13 cellular contexts compared by ENCODE assay signal in the genomic region with DNA sequence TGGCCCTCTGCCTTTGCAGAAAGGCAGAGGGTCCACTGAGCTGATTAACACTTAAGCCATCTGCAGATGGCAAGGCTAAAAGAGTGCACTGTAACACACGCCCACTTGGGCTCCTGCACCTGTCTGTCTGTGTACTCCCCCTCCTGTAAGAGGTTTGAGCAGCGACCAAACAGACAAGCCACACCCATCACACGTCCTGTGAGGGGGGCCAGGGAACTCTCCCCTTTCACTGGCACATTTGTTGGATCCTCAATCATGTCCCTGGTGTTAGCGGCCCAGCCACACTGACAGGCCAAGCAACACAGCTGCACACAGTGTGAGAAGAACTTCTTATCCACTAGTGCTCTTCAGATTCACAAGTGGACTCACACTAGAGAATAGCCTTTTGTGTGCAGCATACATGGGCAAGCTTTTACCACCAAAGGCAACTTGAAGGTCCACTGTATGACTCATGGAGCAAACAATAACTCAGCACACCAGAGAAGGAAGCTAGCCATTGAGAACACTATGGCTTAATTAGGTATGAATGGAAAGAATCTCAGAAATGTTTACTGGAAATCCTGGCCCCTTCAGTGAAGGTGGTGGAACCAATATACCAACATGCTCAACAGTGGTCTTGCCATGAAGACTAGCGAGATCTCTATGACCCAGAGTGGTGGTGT. TPM values are rescaled to one million over a fixed set of nuclear protein-coding genes. Genes with fewer than 3 reads are reported as not detected.
DNase-seq lines count a peak whose midpoint lies in the region; ATAC-seq and TF ChIP-seq lines count a peak whose summit lies in the region.
"Had no signal": no experiment of that assay in that cellular context is flagged by ENCODE, and none has a peak within 500 bp of the region (broad histone marks: within the 10 kb centered on the region; RNA-seq: fewer than 3 reads in every experiment).

No MANE protein-coding gene starts in this region.

- H3K27ac Mint-ChIP-seq in activated CD8-positive, alpha-beta T cell treated with anti-CD3 and anti-CD28 coated beads for 36 hours: no peak overlapping the region
- H3K27ac Mint-ChIP-seq: B cell had no signal

- no peaks in the 10 kb centered on the region for H3K9me3 Mint-ChIP-seq in activated CD8-positive, alpha-beta T cell treated with anti-CD3 and anti-CD28 coated beads for 36 hours

- peaks cover 5% of the 10 kb centered on the region for H3K4me1 ChIP-seq in mammary epithelial cell (ENCODE audit: insufficient read depth, low read length)
- no peaks in the 10 kb centered on the region for H3K4me1 ChIP-seq in breast epithelium
- no peaks in the 10 kb centered on the region for H3K4me1 ChIP-seq in tibial artery
- H3K4me1 ChIP-seq: body of pancreas had no signal

- H3K4me3 Mint-ChIP-seq in activated CD8-positive, alpha-beta T cell treated with anti-CD3 and anti-CD28 coated beads for 36 hours: no peak overlapping the region
- H3K4me3 Mint-ChIP-seq: B cell had no signal

- H3K9me3 ChIP-seq in mammary epithelial cell (replicated peaks; ENCODE audit: insufficient read depth, low read length) (no peaks in the 10 kb centered on the region), breast epithelium (peaks cover 0 to 13% of the 10 kb centered on the region in 2 donors), tibial artery (peaks cover 0 to 4% (median 0%) of the 10 kb centered on the region in 3 donors)
- H3K9me3 ChIP-seq: body of pancreas had no signal

- CTCF ChIA-PET in mammary epithelial cell (lab: Charles Lee; ENCODE audit: low non-redundant PET): no interaction called here
- CTCF ChIA-PET in activated CD8-positive, alpha-beta T cell treated with anti-CD3 and anti-CD28 coated beads for 36 hours (lab: Charles Lee): no interaction called here

- dilution Hi-C loops in mammary epithelial cell (cut with HindIII; ENCODE audit: low sequenced_read_pairs): no loop called here

- no peaks in the 10 kb centered on the region for H3K27me3 Mint-ChIP-seq in activated CD8-positive, alpha-beta T cell treated with anti-CD3 and anti-CD28 coated beads for 36 hours
- H3K27me3 Mint-ChIP-seq: B cell had no signal

- H3K79me2 ChIP-seq in mammary epithelial cell (ENCODE audit: insufficient read depth, low read length): no peaks in the 10 kb centered on the region

- TF ChIP-seq CTCF in mammary epithelial cell (conservative IDR thresholded peaks at IDR 0.05 in 1 of 2, IDR thresholded peaks at IDR 0.05 in 1 of 2; ENCODE audit: extremely low read depth in 1 of 2, insufficient read depth in 1 of 2, low read depth in 1 of 2, low read length in 2 of 2) (no peak), breast epithelium (IDR thresholded peaks at IDR 0.05) (no peak), tibial artery (IDR thresholded peaks at IDR 0.05) (no peak)
- TF ChIP-seq CTCF in activated CD8-positive, alpha-beta T cell treated with anti-CD3 and anti-CD28 coated beads for 36 hours (IDR thresholded peaks at IDR 0.05): no peak

- TF ChIP-seq POLR2A in breast epithelium (IDR thresholded peaks at IDR 0.05): no peak

- H3K9ac ChIP-seq in mammary epithelial cell (ENCODE audit: insufficient read depth, low read length): no peak overlapping the region

- peaks cover 1% of the 10 kb centered on the region for H3K27me3 ChIP-seq in mammary epithelial cell (ENCODE audit: insufficient read depth, low read length)
- H3K27me3 ChIP-seq in breast epithelium: peaks cover 0 to 15% of the 10 kb centered on the region in 2 donors
- H3K27me3 ChIP-seq in tibial artery: no peaks in the 10 kb centered on the region
- H3K27me3 ChIP-seq: body of pancreas had no signal

- POLR2A ChIA-PET in activated CD8-positive, alpha-beta T cell treated with anti-CD3 and anti-CD28 coated beads for 36 hours (lab: Charles Lee): interaction anchor here (0.8 kb wide), 1 partner anchor 140 kb away, joined by 3 read pairs; no protein-coding TSS in a partner anchor

- H3K4me3 ChIP-seq in mammary epithelial cell (replicated peaks in 1 of 3; ENCODE audit: insufficient read depth in 1 of 3, low read depth in 2 of 3, low read length in 3 of 3) (no peak overlapping the region), breast epithelium (no peak overlapping the region), tibial artery (no peak overlapping the region)
- H3K4me3 ChIP-seq: body of pancreas had no signal

- no peaks in the 10 kb centered on the region for H3K36me3 Mint-ChIP-seq in activated CD8-positive, alpha-beta T cell treated with anti-CD3 and anti-CD28 coated beads for 36 hours (ENCODE audit: low read depth)

- intact Hi-C loops in mammary epithelial cell (cut with micrococcal nuclease) (no loop called here), breast epithelium (cut with DNase I; ENCODE audit: low total_unique reads) (loop anchor here (5.0 kb wide), 1 partner anchor 350 kb away; no protein-coding TSS in a partner anchor), tibial artery (cut with DNase I; ENCODE audit: low total_unique reads) (no loop called here)
- intact Hi-C loops in activated CD8-positive, alpha-beta T cell treated with anti-CD3 and anti-CD28 coated beads for 36 hours (cut with micrococcal nuclease): no loop called here

- no peak for ATAC-seq in activated CD8-positive, alpha-beta T cell treated with anti-CD3 and anti-CD28 coated beads for 36 hours
- ATAC-seq in HG02970 (IDR thresholded peaks at IDR 0.05; ENCODE audit: low FRiP score, unreplicated experiment) (no peak), HG03175 (IDR thresholded peaks at IDR 0.05; ENCODE audit: unreplicated experiment) (no peak)
- ATAC-seq: body of pancreas; stimulated activated naive CD8-positive, alpha-beta T cell treated with anti-CD3 and anti-CD28 coated beads, Interleukin-15, Interleukin-2, amounts not matched to agents 100 U/mL and 50 U/mL, for 24 hours had no signal

- H3K4me1 Mint-ChIP-seq in activated CD8-positive, alpha-beta T cell treated with anti-CD3 and anti-CD28 coated beads for 36 hours (ENCODE audit: low read depth): no peaks in the 10 kb centered on the region
- H3K4me1 Mint-ChIP-seq: B cell had no signal

- H3K27ac ChIP-seq in mammary epithelial cell (ENCODE audit: insufficient read depth, low read depth, low read length) (no peak overlapping the region), breast epithelium (no peak overlapping the region), tibial artery (no peak overlapping the region)
- H3K27ac ChIP-seq: body of pancreas had no signal

- no peak overlapping the region for H3K4me2 ChIP-seq in mammary epithelial cell (ENCODE audit: insufficient read depth, low read depth, low read length)

- BruUV-seq in mammary epithelial cell (replicated peaks; lab: Mats Ljungman, UMichigan): no TSS peak

- H3K36me3 ChIP-seq in mammary epithelial cell (ENCODE audit: insufficient read depth, low read length) (no peaks in the 10 kb centered on the region), breast epithelium (no peaks in the 10 kb centered on the region), tibial artery (no peaks in the 10 kb centered on the region)

- no peak overlapping the region for H2AFZ ChIP-seq in mammary epithelial cell (ENCODE audit: low read depth, low read length)

- 71% methylated on average over 4 of the region's 5 CpGs for WGBS in mammary epithelial cell (ENCODE audit: low coverage, missing lambda C conversion rate)

- H4K20me1 ChIP-seq in mammary epithelial cell (ENCODE audit: insufficient read depth, low read length): no peaks in the 10 kb centered on the region

- DNase-seq in mammary epithelial cell (peak; percentile 37), breast epithelium (ENCODE audit: low spot score in 2 of 2) (no peak), NCI-H524 treated with DMSO at 0.1 percent for 48 hours (lab: John Stamatoyannopoulos, UW) (peak; percentile 93), fibroblast of gingiva (ENCODE audit: low read depth) (peak; percentile 12), tibial artery (no peak)
- no peak for DNase-seq in activated CD8-positive, alpha-beta T cell treated with anti-CD3 and anti-CD28 coated beads for 36 hours
- DNase-seq: body of pancreas; NCI-H1436 treated with DMSO at 0.1 percent for 48 hours; retina; stimulated activated naive CD8-positive, alpha-beta T cell treated with anti-CD3 and anti-CD28 coated beads, Interleukin-15, Interleukin-2, amounts not matched to agents 100 U/mL and 50 U/mL, for 24 hours had no signal

- in situ Hi-C loops in mammary epithelial cell (cut with MboI; ENCODE audit: low sequenced_read_pairs in 2 of 2): no loop called here

RNA-seq across cellular contexts. Expression of a gene that starts 29.1 kb away (rescaled TPM):
- total RNA-seq in mammary epithelial cell: 10 to 100 TPM; 15.8 to 25.9 TPM
- polyA plus RNA-seq in mammary epithelial cell: 17.0 TPM
- 9.5 TPM for polyA minus RNA-seq in mammary epithelial cell
- total RNA-seq in breast epithelium: 10 to 100 TPM; 17.3 to 22.6 (median 20.8) TPM
- total RNA-seq in activated CD8-positive, alpha-beta T cell treated with anti-CD3 and anti-CD28 coated beads for 36 hours: 10 to 100 TPM; 33.1 to 34.0 TPM

RNA-seq across cellular contexts. Expression of a gene that starts 33.2 kb away (rescaled TPM):
- 10 to 100 TPM; 32.0 to 34.4 TPM for total RNA-seq in mammary epithelial cell
- polyA plus RNA-seq in mammary epithelial cell: 33.8 TPM
- 41.6 TPM for polyA minus RNA-seq in mammary epithelial cell
- total RNA-seq in breast epithelium: 10 to 100 TPM; 21.8 to 36.2 (median 34.4) TPM
- 10 to 100 TPM; 10.4 to 11.1 TPM for total RNA-seq in activated CD8-positive, alpha-beta T cell treated with anti-CD3 and anti-CD28 coated beads for 36 hours

Comparison
In these comparisons a context has a peak if more than half of its experiments do, and no peak if none do; other contexts are left out.
1. DNase-seq: peak in mammary epithelial cell (single experiment), NCI-H524 treated with DMSO at 0.1 percent for 48 hours (single experiment) and fibroblast of gingiva (single experiment); none in breast epithelium (0 of 2), activated CD8-positive, alpha-beta T cell treated with anti-CD3 and anti-CD28 coated beads for 36 hours (single experiment) and tibial artery (0 of 2).